Comparison of ENCODE assay signal across 8 cellular contexts in genomic region chr1:117366281-117366981, GRCh38. TPM values are rescaled to one million over a fixed set of nuclear protein-coding genes. Genes with fewer than 3 reads are reported as not detected.
DNase-seq lines count a peak whose midpoint lies in the region; ATAC-seq, FAIRE-seq and TF ChIP-seq lines count a peak whose summit lies in the region.

No MANE protein-coding gene starts in this region.

- H3K4me3 Mint-ChIP-seq in nephron progenitor cell: peak overlapping the region; percentile 96

- ATAC-seq in GM19467 (IDR thresholded peaks at IDR 0.05; ENCODE audit: unreplicated experiment): peak; percentile 42
- peak; percentile 48 for ATAC-seq in stimulated activated naive CD8-positive, alpha-beta T cell treated with anti-CD3 and anti-CD28 coated beads, Interleukin-15, Interleukin-2, amounts not matched to agents 100 U/mL and 50 U/mL, for 24 hours

- TF ChIP-seq CTCF in fibroblast of the aortic adventitia (IDR thresholded peaks at IDR 0.05; ENCODE audit: insufficient read depth, low read length) (no peak), nephron progenitor cell (IDR thresholded peaks at IDR 0.05) (no peak)

- H3K27me3 Mint-ChIP-seq in nephron progenitor cell (ENCODE audit: low read depth, poor library complexity): peaks cover 2% of the 10 kb centered on the region

- H3K27ac Mint-ChIP-seq in nephron progenitor cell: peak overlapping the region; percentile 99

- H3K4me1 Mint-ChIP-seq in nephron progenitor cell: peaks cover 68% of the 10 kb centered on the region

- no peaks in the 10 kb centered on the region for H3K9me3 Mint-ChIP-seq in nephron progenitor cell

- H3K4me3 ChIP-seq in fibroblast of the aortic adventitia (ENCODE audit: low read depth, low read length): peak overlapping the region; percentile 75

- no peak for FAIRE-seq in RCC 7860 (lab: Jason Lieb, UNC)

- in situ Hi-C loops in Caki2 (cut with HindIII; ENCODE audit: low pct_unique_long_range_greater_than_20kb, low sequenced_read_pairs): no loop called here

- H3K36me3 Mint-ChIP-seq in nephron progenitor cell (ENCODE audit: low read depth): no peaks in the 10 kb centered on the region

- peak; percentile 81 for DNase-seq in Caki2 (ENCODE audit: low read depth)
- peak; percentile 75 for DNase-seq in HPDE6-E6E7 (ENCODE audit: extremely low spot score)
- DNase-seq in RCC 7860 (ENCODE audit: low spot score): peak; percentile 43
- DNase-seq in activated effector memory CD4-positive, alpha-beta T cell treated with Interleukin-2 at 50 U/mL for 16 hours: peak; percentile 77
- DNase-seq in fibroblast of the aortic adventitia (ENCODE audit: low read depth): peak; percentile 67
- peak; percentile 92 for DNase-seq in nephron progenitor cell
- peak; percentile 87 for DNase-seq in stimulated activated naive CD8-positive, alpha-beta T cell treated with anti-CD3 and anti-CD28 coated beads, Interleukin-15, Interleukin-2, amounts not matched to agents 100 U/mL and 50 U/mL, for 24 hours

RNA-seq across cellular contexts. Expression of gene MAN1A2, which starts 0.8 kb away (rescaled TPM):
- total RNA-seq in Caki2 (2014; rRNA removed; shearing (Covaris generic); ENCODE audit: low replicate concordance): 5.3 and 11.6 TPM in 2 replicates
- 31.3 and 43.7 TPM in 2 replicates for total RNA-seq in fibroblast of the aortic adventitia (ENCODE audit: low replicate concordance)

Comparison
In these comparisons a context has a peak if more than half of its experiments do, and no peak if none do; other contexts are left out.
1. Peak in every context shown above with its lines: DNase-seq, ATAC-seq and H3K4me3 ChIP-seq.